In genomic region chr1:226680653-226681052, GRCh38 we compare ENCODE assay signal across 9 cellular contexts. TPM values are rescaled to one million over a fixed set of nuclear protein-coding genes. Genes with fewer than 3 reads are reported as not detected.
DNase-seq lines count a peak whose midpoint lies in the region; ATAC-seq and TF ChIP-seq lines count a peak whose summit lies in the region.
"Had no signal": no experiment of that assay in that cellular context is flagged by ENCODE, and none has a peak within 500 bp of the region (broad histone marks: within the 10 kb centered on the region; RNA-seq: fewer than 3 reads in every experiment).

No MANE protein-coding gene starts in this region.

- no peak for ATAC-seq in activated naive CD8-positive, alpha-beta T cell treated with anti-CD3 and anti-CD28 coated beads, Interleukin-2, amount 10 ng/mL, durations not matched to agents 7 days and 5 days (ENCODE audit: low read depth)
- ATAC-seq in lower lobe of right lung (no peak), GM21528 (IDR thresholded peaks at IDR 0.05; ENCODE audit: low FRiP score, unreplicated experiment) (no peak)
- ATAC-seq: A549 had no signal

- POLR2A ChIA-PET in activated naive CD8-positive, alpha-beta T cell treated with anti-CD3 and anti-CD28 coated beads, Interleukin-2, amount 10 ng/mL, durations not matched to agents 7 days and 5 days (lab: Charles Lee) = interaction anchor here (0.5 to 1.7 kb wide), 4 partner anchors 22 to 1726 kb away, joined by 3 to 6 read pairs (median 4); partner anchors contain the start of gene TRIM11

- H3K4me1 ChIP-seq in lower lobe of right lung = peaks cover 78% of the 10 kb centered on the region

- H3K4me1 Mint-ChIP-seq in activated CD4-positive, alpha-beta T cell treated with anti-CD3 and anti-CD28 coated beads, Interleukin-2, amount 10 ng/mL, durations not matched to agents 24 days and 14 days = peaks cover 86% of the 10 kb centered on the region
- peaks cover 89% of the 10 kb centered on the region for H3K4me1 Mint-ChIP-seq in activated naive CD8-positive, alpha-beta T cell treated with anti-CD3 and anti-CD28 coated beads, Interleukin-2, amount 10 ng/mL, durations not matched to agents 7 days and 5 days

- H3K9me3 Mint-ChIP-seq in activated CD4-positive, alpha-beta T cell treated with anti-CD3 and anti-CD28 coated beads, Interleukin-2, amount 10 ng/mL, durations not matched to agents 24 days and 14 days = no peaks in the 10 kb centered on the region
- no peaks in the 10 kb centered on the region for H3K9me3 Mint-ChIP-seq in activated naive CD8-positive, alpha-beta T cell treated with anti-CD3 and anti-CD28 coated beads, Interleukin-2, amount 10 ng/mL, durations not matched to agents 7 days and 5 days

- intact Hi-C loops in activated CD4-positive, alpha-beta T cell treated with anti-CD3 and anti-CD28 coated beads, Interleukin-2, amount 10 ng/mL, durations not matched to agents 24 days and 14 days (cut with micrococcal nuclease) = no loop called here
- intact Hi-C loops in lower lobe of right lung (cut with DNase I) = no loop called here

- H3K27me3 ChIP-seq in lower lobe of right lung (ENCODE audit: low read depth) = no peaks in the 10 kb centered on the region

- peaks cover 21% of the 10 kb centered on the region for H3K36me3 Mint-ChIP-seq in activated CD4-positive, alpha-beta T cell treated with anti-CD3 and anti-CD28 coated beads, Interleukin-2, amount 10 ng/mL, durations not matched to agents 24 days and 14 days (ENCODE audit: low read depth)
- peaks cover 19% of the 10 kb centered on the region for H3K36me3 Mint-ChIP-seq in activated naive CD8-positive, alpha-beta T cell treated with anti-CD3 and anti-CD28 coated beads, Interleukin-2, amount 10 ng/mL, durations not matched to agents 7 days and 5 days

- DNase-seq in activated CD4-positive, alpha-beta T cell treated with anti-CD3 and anti-CD28 coated beads, Interleukin-2, amount 10 ng/mL, durations not matched to agents 24 days and 14 days = no peak
- DNase-seq in activated CD4-positive, alpha-beta T cell treated with anti-CD3 and anti-CD28 coated beads, Interleukin-2, amount 50 U/mL, for 48 hours = no peak
- DNase-seq in activated naive CD8-positive, alpha-beta T cell treated with anti-CD3 and anti-CD28 coated beads, Interleukin-2, amount 10 ng/mL, durations not matched to agents 7 days and 5 days = no peak
- no peak for DNase-seq in lower lobe of right lung
- no peak for DNase-seq in substantia nigra (lab: John Stamatoyannopoulos, UW)
- DNase-seq in central memory CD4-positive, alpha-beta T cell = no peak
- no peak for DNase-seq in cerebellum (ENCODE audit: low spot score)

- peak overlapping the region; percentile 92 for H3K27ac ChIP-seq in lower lobe of right lung
- peak overlapping the region; percentile 94 for H3K27ac ChIP-seq in substantia nigra (ENCODE audit: low read depth, low read length, poor library complexity, severe bottlenecking)
- H3K27ac ChIP-seq: A549 had no signal

- H3K9me3 ChIP-seq in lower lobe of right lung = no peaks in the 10 kb centered on the region
- H3K9me3 ChIP-seq: A549 had no signal

- H3K36me3 ChIP-seq in lower lobe of right lung = no peaks in the 10 kb centered on the region

- peak overlapping the region; percentile 82 for H3K4me3 Mint-ChIP-seq in activated CD4-positive, alpha-beta T cell treated with anti-CD3 and anti-CD28 coated beads, Interleukin-2, amount 10 ng/mL, durations not matched to agents 24 days and 14 days
- H3K4me3 Mint-ChIP-seq in activated naive CD8-positive, alpha-beta T cell treated with anti-CD3 and anti-CD28 coated beads, Interleukin-2, amount 10 ng/mL, durations not matched to agents 7 days and 5 days = peak overlapping the region; percentile 43

- H3K27ac Mint-ChIP-seq in activated CD4-positive, alpha-beta T cell treated with anti-CD3 and anti-CD28 coated beads, Interleukin-2, amount 10 ng/mL, durations not matched to agents 24 days and 14 days = peak overlapping the region; percentile 96
- peak overlapping the region; percentile 54 for H3K27ac Mint-ChIP-seq in activated naive CD8-positive, alpha-beta T cell treated with anti-CD3 and anti-CD28 coated beads, Interleukin-2, amount 10 ng/mL, durations not matched to agents 7 days and 5 days

- peak overlapping the region; percentile 51 for H3K4me3 ChIP-seq in lower lobe of right lung
- H3K4me3 ChIP-seq: A549 had no signal

- no peak for TF ChIP-seq CTCF in lower lobe of right lung (IDR thresholded peaks at IDR 0.05)

- no peaks in the 10 kb centered on the region for H3K27me3 Mint-ChIP-seq in activated CD4-positive, alpha-beta T cell treated with anti-CD3 and anti-CD28 coated beads, Interleukin-2, amount 10 ng/mL, durations not matched to agents 24 days and 14 days
- H3K27me3 Mint-ChIP-seq in activated naive CD8-positive, alpha-beta T cell treated with anti-CD3 and anti-CD28 coated beads, Interleukin-2, amount 10 ng/mL, durations not matched to agents 7 days and 5 days = no peaks in the 10 kb centered on the region

RNA-seq across cellular contexts. Expression of gene ITPKB, which starts 58.4 kb away (rescaled TPM):
- total RNA-seq in activated CD4-positive, alpha-beta T cell treated with anti-CD3 and anti-CD28 coated beads, Interleukin-2, amount 10 ng/mL, durations not matched to agents 24 days and 14 days = 29.3 and 31.2 TPM in 2 replicates
- 10 to 100 TPM; 75.3 to 76.9 TPM for total RNA-seq in activated naive CD8-positive, alpha-beta T cell treated with anti-CD3 and anti-CD28 coated beads, Interleukin-2, amount 10 ng/mL, durations not matched to agents 7 days and 5 days
- total RNA-seq in lower lobe of right lung (42.3 TPM), cerebellum (13.5 TPM)
